In genomic region chr11:61820174-61820573, GRCh38 we compare ENCODE assay signal across 16 cellular contexts. TPM values are rescaled to one million over a fixed set of nuclear protein-coding genes. Genes with fewer than 3 reads are reported as not detected.
A peak's percentile ranks its signal among the peaks of the same experiment; 100 is the strongest.
DNase-seq lines count a peak whose midpoint lies in the region; ATAC-seq, FAIRE-seq and TF ChIP-seq lines count a peak whose summit lies in the region.
"Had no signal": no experiment of that assay in that cellular context is flagged by ENCODE, and none has a peak within 500 bp of the region (broad histone marks: within the 10 kb centered on the region; RNA-seq: fewer than 3 reads in every experiment).

No MANE protein-coding gene starts in this region.

- POLR2A ChIA-PET in HepG2 (lab: Yijun Ruan, JAX): interaction anchor here (0.6 kb wide), 1 partner anchor 135 kb away, joined by 3 read pairs; no protein-coding TSS in a partner anchor

- no peak for TF ChIP-seq EP300 in HepG2 (IDR thresholded peaks at IDR 0.05; ENCODE audit: low read depth in 2 of 2, low read length in 2 of 2)
- TF ChIP-seq EP300 in HepG2 (CRISPR knock-in tag; IDR thresholded peaks at IDR 0.05; ENCODE audit: borderline replicate concordance): no peak
- TF ChIP-seq EP300 in stomach (IDR thresholded peaks at IDR 0.05): no peak

- peaks cover 15% of the 10 kb centered on the region for H3K79me2 ChIP-seq in HepG2 (ENCODE audit: insufficient read depth, low read length)

- no peak overlapping the region for H3K4me3 Mint-ChIP-seq in activated naive CD8-positive, alpha-beta T cell treated with anti-CD3 and anti-CD28 coated beads for 36 hours
- H3K4me3 Mint-ChIP-seq: activated naive CD4-positive, alpha-beta T cell treated with anti-CD3 and anti-CD28 coated beads, Interleukin-2, amount 50 U/mL, for 24 hours had no signal

- CTCF ChIA-PET in HepG2 (lab: Yijun Ruan, JAX; ENCODE audit: low intra/inter-chr PET ratio, low total read pairs): no interaction called here

- H3K27ac Mint-ChIP-seq in activated naive CD8-positive, alpha-beta T cell treated with anti-CD3 and anti-CD28 coated beads for 36 hours: no peak overlapping the region
- H3K27ac Mint-ChIP-seq: activated naive CD4-positive, alpha-beta T cell treated with anti-CD3 and anti-CD28 coated beads, Interleukin-2, amount 50 U/mL, for 24 hours had no signal

- no peaks in the 10 kb centered on the region for H4K20me1 ChIP-seq in HepG2 (ENCODE audit: insufficient read depth, low read length)

- peaks cover 33% of the 10 kb centered on the region for H3K4me1 ChIP-seq in HepG2 (ENCODE audit: insufficient read depth, low read length)
- peaks cover 7 to 23% (median 21%) of the 10 kb centered on the region in 4 donors for H3K4me1 ChIP-seq in stomach
- H3K4me1 ChIP-seq in left ventricle myocardium inferior: peaks cover 24% of the 10 kb centered on the region

- in situ Hi-C loops in HepG2 (cut with HindIII; ENCODE audit: extremely low pct_ligation_motif_present, low pct_unique_long_range_greater_than_20kb): no loop called here

- no TSS peak for BruUV-seq in HepG2 (replicated peaks; lab: Mats Ljungman, UMichigan)

- H3K9me3 ChIP-seq in HepG2 (ENCODE audit: low read length): no peaks in the 10 kb centered on the region
- no peaks in the 10 kb centered on the region for H3K9me3 ChIP-seq in stomach
- no peaks in the 10 kb centered on the region for H3K9me3 ChIP-seq in left ventricle myocardium inferior (replicated peaks)
- H3K9me3 ChIP-seq in MG63: no peaks in the 10 kb centered on the region

- no peak for ATAC-seq in HepG2

- H3K27ac ChIP-seq in HepG2 (ENCODE audit: extremely low read length, insufficient read depth, low read length): peak overlapping the region; percentile 55
- H3K27ac ChIP-seq in stomach: no peak overlapping the region
- no peak overlapping the region for H3K27ac ChIP-seq in left ventricle myocardium inferior (replicated peaks)

- WGBS in HepG2 (ENCODE audit: low lambda C conversion rate): 88% methylated on average over 2 of the region's 2 CpGs
- WGBS in stomach, 5 donors: 67 to 91% (median 88%) methylated on average over 2 of the region's 2 CpGs

- peak overlapping the region; percentile 24; the same call in 1 of the 2 replicates for H3K4me2 ChIP-seq in HepG2 (ENCODE audit: low read depth, low read length)

- H3K27me3 ChIP-seq in HepG2 (ENCODE audit: control insufficient read depth in 1 of 2, insufficient read depth in 2 of 2, low read length in 2 of 2) (no peaks in the 10 kb centered on the region; a peak in 1 of 5 replicates), stomach (peaks cover 0 to 13% (median 0%) of the 10 kb centered on the region in 3 donors), left ventricle myocardium inferior (ENCODE audit: low read depth) (no peaks in the 10 kb centered on the region), MG63 (no peaks in the 10 kb centered on the region)

- H2AFZ ChIP-seq in HepG2 (ENCODE audit: low read length): no peak overlapping the region

- H3K9ac ChIP-seq in HepG2 (ENCODE audit: insufficient read depth, low read depth, low read length): no peak overlapping the region

- DNase-seq in AG10803 (ENCODE audit: low read depth): peak; percentile 28
- DNase-seq in NCI-H82 (lab: John Stamatoyannopoulos, UW): peak; percentile 51
- DNase-seq in epithelial cell of esophagus (ENCODE audit: low read depth): peak; percentile 88
- peak; percentile 33 for DNase-seq in HepG2 (ENCODE audit: low spot score)
- no peak for DNase-seq in stomach
- no peak for DNase-seq in left ventricle myocardium inferior
- no peak for DNase-seq in MG63
- DNase-seq in activated naive CD8-positive, alpha-beta T cell treated with anti-CD3 and anti-CD28 coated beads for 36 hours: no peak
- DNase-seq: AML-193, cerebellar nuclear complex, DMS79, midbrain, NCI-H1092 treated with DMSO at 0.1 percent for 48 hours, nucleus accumbens had no signal

- H3K36me3 Mint-ChIP-seq in activated naive CD8-positive, alpha-beta T cell treated with anti-CD3 and anti-CD28 coated beads for 36 hours: no peaks in the 10 kb centered on the region
- H3K36me3 Mint-ChIP-seq: activated naive CD4-positive, alpha-beta T cell treated with anti-CD3 and anti-CD28 coated beads, Interleukin-2, amount 50 U/mL, for 24 hours had no signal

- TF ChIP-seq RAD21 in HepG2 (CRISPR knock-in tag; IDR thresholded peaks at IDR 0.05): no peak

- H3K9me3 Mint-ChIP-seq in activated naive CD8-positive, alpha-beta T cell treated with anti-CD3 and anti-CD28 coated beads for 36 hours: no peaks in the 10 kb centered on the region
- H3K9me3 Mint-ChIP-seq: activated naive CD4-positive, alpha-beta T cell treated with anti-CD3 and anti-CD28 coated beads, Interleukin-2, amount 50 U/mL, for 24 hours had no signal

- TF ChIP-seq POLR2A in HepG2 (IDR thresholded peaks at IDR 0.05; ENCODE audit: insufficient read depth in 1 of 2, low read depth in 2 of 2, low read length in 2 of 2) (no peak), stomach (IDR thresholded peaks at IDR 0.05) (no peak)

- no peak for FAIRE-seq in HepG2 (lab: Jason Lieb, UNC)

- intact Hi-C loops in HepG2 (cut with micrococcal nuclease; ENCODE audit: unreplicated experiment): no loop called here
- intact Hi-C loops in stomach (cut with DNase I; ENCODE audit: low total_unique reads): no loop called here
- intact Hi-C loops in left ventricle myocardium inferior (cut with micrococcal nuclease): no loop called here

- H3K36me3 ChIP-seq in HepG2 (replicated peaks in 1 of 2; ENCODE audit: control insufficient read depth in 1 of 2, insufficient read depth in 2 of 2, low read length in 2 of 2) (no peaks in the 10 kb centered on the region), stomach (no peaks in the 10 kb centered on the region), left ventricle myocardium inferior (no peaks in the 10 kb centered on the region), MG63 (no peaks in the 10 kb centered on the region)

- H3K4me1 Mint-ChIP-seq in activated naive CD8-positive, alpha-beta T cell treated with anti-CD3 and anti-CD28 coated beads for 36 hours: peaks cover 6% of the 10 kb centered on the region

- TF ChIP-seq CTCF in AG10803 (conservative IDR thresholded peaks at IDR 0.05; ENCODE audit: low read length) (no peak), epithelial cell of esophagus (IDR thresholded peaks at IDR 0.05; ENCODE audit: insufficient read depth, low read depth, low read length, missing control alignments) (no peak), HepG2 (CRISPR knock-in tag; IDR thresholded peaks at IDR 0.05) (no peak), stomach (IDR thresholded peaks at IDR 0.05) (no peak), left ventricle myocardium inferior (IDR thresholded peaks at IDR 0.05; ENCODE audit: borderline replicate concordance) (no peak)

- H3K27me3 Mint-ChIP-seq in activated naive CD8-positive, alpha-beta T cell treated with anti-CD3 and anti-CD28 coated beads for 36 hours: peaks cover 43% of the 10 kb centered on the region

- H3K4me3 ChIP-seq in AG10803 (ENCODE audit: low read length): no peak overlapping the region
- H3K4me3 ChIP-seq in epithelial cell of esophagus (ENCODE audit: low read length): no peak overlapping the region
- H3K4me3 ChIP-seq in HepG2 (replicated peaks in 1 of 3; ENCODE audit: insufficient read depth in 1 of 3, low read depth in 2 of 3, low read length in 3 of 3): no peak overlapping the region
- H3K4me3 ChIP-seq in stomach: no peak overlapping the region
- no peak overlapping the region for H3K4me3 ChIP-seq in left ventricle myocardium inferior
- no peak overlapping the region for H3K4me3 ChIP-seq in MG63

RNA-seq across cellular contexts. Expression of gene FADS1, which starts 3.4 kb away (rescaled TPM):
- total RNA-seq in HepG2 (2016; rRNA removed; fragmentation: Illumina TruSeq; extraction: Trizol): 65.8 and 108 TPM in 2 replicates
- 28.4 and 32.7 TPM in 2 replicates for total RNA-seq in HepG2 (2016; cell fraction: cytosol; rRNA removed; fragmentation: Illumina TruSeq; extraction: Trizol; ENCODE audit: low read depth)
- total RNA-seq in HepG2 (2016; cell fraction: insoluble cytoplasmic fraction; rRNA removed; fragmentation: Illumina TruSeq; extraction: Trizol): 63.3 and 108 TPM in 2 replicates
- total RNA-seq in HepG2 (2016; cell fraction: membrane; rRNA removed; fragmentation: Illumina TruSeq; extraction: Trizol): 64.5 and 65.2 TPM in 2 replicates
- 91.8 and 110 TPM in 2 replicates for total RNA-seq in HepG2 (2016; cell fraction: nucleus; rRNA removed; fragmentation: Illumina TruSeq; extraction: Trizol)
- 91.8 and 98.4 TPM in 2 replicates for polyA plus RNA-seq in HepG2 (2011; rRNA removed)
- 80.8 and 110 TPM in 2 replicates for polyA plus RNA-seq in HepG2 (2011; cell fraction: cytosol; rRNA removed)
- polyA plus RNA-seq in HepG2 (2011; cell fraction: nucleus; rRNA removed): 56.1 and 66.5 TPM in 2 replicates
- polyA plus RNA-seq in HepG2 (2012): 70.6 and 81.6 TPM in 2 replicates
- polyA plus RNA-seq in HepG2 (2016; cell fraction: cytosol; fragmentation: Illumina TruSeq; extraction: Trizol; ENCODE audit: low read depth): 18.4 and 22.5 TPM in 2 replicates
- 56.1 and 57.8 TPM in 2 replicates for polyA plus RNA-seq in HepG2 (2016; cell fraction: insoluble cytoplasmic fraction; fragmentation: Illumina TruSeq; extraction: Trizol; ENCODE audit: low read depth)
- 34.4 and 36.5 TPM in 2 replicates for polyA plus RNA-seq in HepG2 (2016; cell fraction: membrane; fragmentation: Illumina TruSeq; extraction: Trizol; ENCODE audit: low read depth)
- polyA plus RNA-seq in HepG2 (2016; cell fraction: nucleus; fragmentation: Illumina TruSeq; extraction: Trizol; ENCODE audit: insufficient read depth, low read depth): 134 TPM in 2 replicates
- polyA minus RNA-seq in HepG2 (2011; rRNA and poly(A)+ RNA removed; ENCODE audit: low replicate concordance): 305 and 789 TPM in 2 replicates
- 108 and 118 TPM in 2 replicates for polyA minus RNA-seq in HepG2 (2011; cell fraction: cytosol; rRNA and poly(A)+ RNA removed)
- 63.0 and 82.7 TPM in 2 replicates for polyA minus RNA-seq in HepG2 (2011; cell fraction: nucleus; rRNA and poly(A)+ RNA removed)
- total RNA-seq in stomach: 10 to 100 TPM in 4 of 5 donors, not detected in 1; 11.7 to 56.5 (median 17.3) TPM
- 1 to 10 TPM; 1.8 to 6.4 (median 4.1) TPM for polyA plus RNA-seq in stomach
- total RNA-seq in left ventricle myocardium inferior: 24.1 TPM
- 25.4 and 28.3 TPM in 2 replicates for total RNA-seq in MG63 (2014; rRNA removed; shearing (Covaris generic); ENCODE audit: low replicate concordance)
- total RNA-seq in activated naive CD8-positive, alpha-beta T cell treated with anti-CD3 and anti-CD28 coated beads for 36 hours: 10 to 100 TPM; 18.1 to 18.2 TPM
- total RNA-seq: OCI-LY7 had no signal

RNA-seq across cellular contexts. Expression of gene FADS2, which starts 7.9 kb away (rescaled TPM):
- 54.7 and 124 TPM in 2 replicates for total RNA-seq in HepG2 (2016; rRNA removed; fragmentation: Illumina TruSeq; extraction: Trizol)
- 17.6 and 17.8 TPM in 2 replicates for total RNA-seq in HepG2 (2016; cell fraction: cytosol; rRNA removed; fragmentation: Illumina TruSeq; extraction: Trizol; ENCODE audit: low read depth)
- total RNA-seq in HepG2 (2016; cell fraction: insoluble cytoplasmic fraction; rRNA removed; fragmentation: Illumina TruSeq; extraction: Trizol): 51.3 and 120 TPM in 2 replicates
- 42.1 and 45.1 TPM in 2 replicates for total RNA-seq in HepG2 (2016; cell fraction: membrane; rRNA removed; fragmentation: Illumina TruSeq; extraction: Trizol)
- total RNA-seq in HepG2 (2016; cell fraction: nucleus; rRNA removed; fragmentation: Illumina TruSeq; extraction: Trizol): 103 and 115 TPM in 2 replicates
- polyA plus RNA-seq in HepG2 (2011; rRNA removed): 90.1 and 125 TPM in 2 replicates
- polyA plus RNA-seq in HepG2 (2011; cell fraction: cytosol; rRNA removed): 66.9 and 93.5 TPM in 2 replicates
- polyA plus RNA-seq in HepG2 (2011; cell fraction: nucleus; rRNA removed): 77.8 and 97.6 TPM in 2 replicates
- polyA plus RNA-seq in HepG2 (2012): 111 and 112 TPM in 2 replicates
- 16.3 and 18.5 TPM in 2 replicates for polyA plus RNA-seq in HepG2 (2016; cell fraction: cytosol; fragmentation: Illumina TruSeq; extraction: Trizol; ENCODE audit: low read depth)
- polyA plus RNA-seq in HepG2 (2016; cell fraction: insoluble cytoplasmic fraction; fragmentation: Illumina TruSeq; extraction: Trizol; ENCODE audit: low read depth): 43.7 and 53.6 TPM in 2 replicates
- polyA plus RNA-seq in HepG2 (2016; cell fraction: membrane; fragmentation: Illumina TruSeq; extraction: Trizol; ENCODE audit: low read depth): 27.1 and 32.3 TPM in 2 replicates
- polyA plus RNA-seq in HepG2 (2016; cell fraction: nucleus; fragmentation: Illumina TruSeq; extraction: Trizol; ENCODE audit: insufficient read depth, low read depth): 153 and 164 TPM in 2 replicates
- polyA minus RNA-seq in HepG2 (2011; rRNA and poly(A)+ RNA removed; ENCODE audit: low replicate concordance): 240 and 324 TPM in 2 replicates
- 65.5 and 71.3 TPM in 2 replicates for polyA minus RNA-seq in HepG2 (2011; cell fraction: cytosol; rRNA and poly(A)+ RNA removed)
- polyA minus RNA-seq in HepG2 (2011; cell fraction: nucleus; rRNA and poly(A)+ RNA removed): 23.2 and 36.6 TPM in 2 replicates
- 10 to 100 TPM in 3 of 5 donors, 1 to 10 TPM in 1, not detected in 1; 9.6 to 15.2 (median 14.0) TPM for total RNA-seq in stomach
- 10 to 100 TPM in 1 of 3 donors, 1 to 10 TPM in 2; 3.5 to 17.1 (median 6.4) TPM for polyA plus RNA-seq in stomach
- total RNA-seq in left ventricle myocardium inferior: 25.7 TPM
- 8.1 and 22.6 TPM in 2 replicates for total RNA-seq in MG63 (2014; rRNA removed; shearing (Covaris generic); ENCODE audit: low replicate concordance)
- total RNA-seq in activated naive CD8-positive, alpha-beta T cell treated with anti-CD3 and anti-CD28 coated beads for 36 hours: 10 to 100 TPM; 65.4 to 65.6 TPM

RNA-seq across cellular contexts. Expression of gene FEN1, which starts 27.5 kb away (rescaled TPM):
- total RNA-seq in HepG2 (2016; rRNA removed; fragmentation: Illumina TruSeq; extraction: Trizol) (102 and 116 TPM in 2 replicates), stomach (10 to 100 TPM in 2 of 5 donors, 1 to 10 TPM in 2, not detected in 1; 4.2 to 24.6 (median 10.4) TPM), left ventricle myocardium inferior (5.8 TPM)
- 9.9 and 12.9 TPM in 2 replicates for total RNA-seq in HepG2 (2016; cell fraction: cytosol; rRNA removed; fragmentation: Illumina TruSeq; extraction: Trizol; ENCODE audit: low read depth)
- 103 and 117 TPM in 2 replicates for total RNA-seq in HepG2 (2016; cell fraction: insoluble cytoplasmic fraction; rRNA removed; fragmentation: Illumina TruSeq; extraction: Trizol)
- 25.3 and 31.0 TPM in 2 replicates for total RNA-seq in HepG2 (2016; cell fraction: membrane; rRNA removed; fragmentation: Illumina TruSeq; extraction: Trizol)
- total RNA-seq in HepG2 (2016; cell fraction: nucleus; rRNA removed; fragmentation: Illumina TruSeq; extraction: Trizol): 47.5 and 54.1 TPM in 2 replicates
- polyA plus RNA-seq in HepG2 (2011; rRNA removed) (10.9 and 12.4 TPM in 2 replicates), stomach (10 to 100 TPM in 1 of 3 donors, 1 to 10 TPM in 2; 5.0 to 14.3 (median 10.0) TPM)
- 11.9 and 14.6 TPM in 2 replicates for polyA plus RNA-seq in HepG2 (2011; cell fraction: cytosol; rRNA removed)
- 4.0 and 5.3 TPM in 2 replicates for polyA plus RNA-seq in HepG2 (2011; cell fraction: nucleus; rRNA removed)
- polyA plus RNA-seq in HepG2 (2012): 11.2 and 20.0 TPM in 2 replicates
- 5.2 and 7.1 TPM in 2 replicates for polyA plus RNA-seq in HepG2 (2016; cell fraction: cytosol; fragmentation: Illumina TruSeq; extraction: Trizol; ENCODE audit: low read depth)
- 94.2 and 98.7 TPM in 2 replicates for polyA plus RNA-seq in HepG2 (2016; cell fraction: insoluble cytoplasmic fraction; fragmentation: Illumina TruSeq; extraction: Trizol; ENCODE audit: low read depth)
- polyA plus RNA-seq in HepG2 (2016; cell fraction: membrane; fragmentation: Illumina TruSeq; extraction: Trizol; ENCODE audit: low read depth): 12.2 and 15.7 TPM in 2 replicates
- 60.2 and 63.1 TPM in 2 replicates for polyA plus RNA-seq in HepG2 (2016; cell fraction: nucleus; fragmentation: Illumina TruSeq; extraction: Trizol; ENCODE audit: insufficient read depth, low read depth)
- polyA minus RNA-seq in HepG2 (2011; rRNA and poly(A)+ RNA removed; ENCODE audit: low replicate concordance): 25.3 and 218 TPM in 2 replicates
- polyA minus RNA-seq in HepG2 (2011; cell fraction: cytosol; rRNA and poly(A)+ RNA removed): 7.6 and 10.2 TPM in 2 replicates
- polyA minus RNA-seq in HepG2 (2011; cell fraction: nucleus; rRNA and poly(A)+ RNA removed): 10.8 and 11.8 TPM in 2 replicates
- total RNA-seq in MG63 (2014; rRNA removed; shearing (Covaris generic); ENCODE audit: low replicate concordance): 80.9 and 85.7 TPM in 2 replicates
- total RNA-seq in activated naive CD8-positive, alpha-beta T cell treated with anti-CD3 and anti-CD28 coated beads for 36 hours: 100 to 1,000 TPM; 135 to 140 TPM

RNA-seq across cellular contexts. Expression of gene TMEM258, which starts 27.8 kb away (rescaled TPM):
- total RNA-seq in HepG2 (2016; rRNA removed; fragmentation: Illumina TruSeq; extraction: Trizol): 164 and 175 TPM in 2 replicates
- total RNA-seq in HepG2 (2016; cell fraction: cytosol; rRNA removed; fragmentation: Illumina TruSeq; extraction: Trizol; ENCODE audit: low read depth): 124 and 186 TPM in 2 replicates
- total RNA-seq in HepG2 (2016; cell fraction: insoluble cytoplasmic fraction; rRNA removed; fragmentation: Illumina TruSeq; extraction: Trizol): 157 and 180 TPM in 2 replicates
- total RNA-seq in HepG2 (2016; cell fraction: membrane; rRNA removed; fragmentation: Illumina TruSeq; extraction: Trizol): 166 and 206 TPM in 2 replicates
- total RNA-seq in HepG2 (2016; cell fraction: nucleus; rRNA removed; fragmentation: Illumina TruSeq; extraction: Trizol): 83.5 and 96.3 TPM in 2 replicates
- 363 and 424 TPM in 2 replicates for polyA plus RNA-seq in HepG2 (2011; rRNA removed)
- polyA plus RNA-seq in HepG2 (2011; cell fraction: cytosol; rRNA removed): 333 and 381 TPM in 2 replicates
- polyA plus RNA-seq in HepG2 (2011; cell fraction: nucleus; rRNA removed): 70.6 and 77.2 TPM in 2 replicates
- polyA plus RNA-seq in HepG2 (2012): 225 and 301 TPM in 2 replicates
- 181 and 226 TPM in 2 replicates for polyA plus RNA-seq in HepG2 (2016; cell fraction: cytosol; fragmentation: Illumina TruSeq; extraction: Trizol; ENCODE audit: low read depth)
- 187 and 188 TPM in 2 replicates for polyA plus RNA-seq in HepG2 (2016; cell fraction: insoluble cytoplasmic fraction; fragmentation: Illumina TruSeq; extraction: Trizol; ENCODE audit: low read depth)
- polyA plus RNA-seq in HepG2 (2016; cell fraction: membrane; fragmentation: Illumina TruSeq; extraction: Trizol; ENCODE audit: low read depth): 185 and 215 TPM in 2 replicates
- 173 and 175 TPM in 2 replicates for polyA plus RNA-seq in HepG2 (2016; cell fraction: nucleus; fragmentation: Illumina TruSeq; extraction: Trizol; ENCODE audit: insufficient read depth, low read depth)
- 153 and 413 TPM in 2 replicates for polyA minus RNA-seq in HepG2 (2011; rRNA and poly(A)+ RNA removed; ENCODE audit: low replicate concordance)
- 79.2 and 82.2 TPM in 2 replicates for polyA minus RNA-seq in HepG2 (2011; cell fraction: cytosol; rRNA and poly(A)+ RNA removed)
- 54.3 and 55.7 TPM in 2 replicates for polyA minus RNA-seq in HepG2 (2011; cell fraction: nucleus; rRNA and poly(A)+ RNA removed)
- 10 to 100 TPM in 4 of 5 donors, not detected in 1; 24.1 to 50.3 (median 42.8) TPM for total RNA-seq in stomach
- polyA plus RNA-seq in stomach: 100 to 1,000 TPM; 184 to 274 (median 210) TPM
- 117 TPM for total RNA-seq in left ventricle myocardium inferior
- 61.8 and 88.7 TPM in 2 replicates for total RNA-seq in MG63 (2014; rRNA removed; shearing (Covaris generic); ENCODE audit: low replicate concordance)
- 100 to 1,000 TPM; 143 TPM for total RNA-seq in activated naive CD8-positive, alpha-beta T cell treated with anti-CD3 and anti-CD28 coated beads for 36 hours

Comparison
In these comparisons a context has a peak if more than half of its experiments do, and no peak if none do; other contexts are left out.
1. DNase-seq: peak in AG10803 (single experiment), NCI-H82 (single experiment), epithelial cell of esophagus (single experiment) and HepG2 (single experiment); none in stomach (single experiment), left ventricle myocardium inferior (single experiment), MG63 (single experiment) and activated naive CD8-positive, alpha-beta T cell treated with anti-CD3 and anti-CD28 coated beads for 36 hours (single experiment).